In the genomic region with DNA sequence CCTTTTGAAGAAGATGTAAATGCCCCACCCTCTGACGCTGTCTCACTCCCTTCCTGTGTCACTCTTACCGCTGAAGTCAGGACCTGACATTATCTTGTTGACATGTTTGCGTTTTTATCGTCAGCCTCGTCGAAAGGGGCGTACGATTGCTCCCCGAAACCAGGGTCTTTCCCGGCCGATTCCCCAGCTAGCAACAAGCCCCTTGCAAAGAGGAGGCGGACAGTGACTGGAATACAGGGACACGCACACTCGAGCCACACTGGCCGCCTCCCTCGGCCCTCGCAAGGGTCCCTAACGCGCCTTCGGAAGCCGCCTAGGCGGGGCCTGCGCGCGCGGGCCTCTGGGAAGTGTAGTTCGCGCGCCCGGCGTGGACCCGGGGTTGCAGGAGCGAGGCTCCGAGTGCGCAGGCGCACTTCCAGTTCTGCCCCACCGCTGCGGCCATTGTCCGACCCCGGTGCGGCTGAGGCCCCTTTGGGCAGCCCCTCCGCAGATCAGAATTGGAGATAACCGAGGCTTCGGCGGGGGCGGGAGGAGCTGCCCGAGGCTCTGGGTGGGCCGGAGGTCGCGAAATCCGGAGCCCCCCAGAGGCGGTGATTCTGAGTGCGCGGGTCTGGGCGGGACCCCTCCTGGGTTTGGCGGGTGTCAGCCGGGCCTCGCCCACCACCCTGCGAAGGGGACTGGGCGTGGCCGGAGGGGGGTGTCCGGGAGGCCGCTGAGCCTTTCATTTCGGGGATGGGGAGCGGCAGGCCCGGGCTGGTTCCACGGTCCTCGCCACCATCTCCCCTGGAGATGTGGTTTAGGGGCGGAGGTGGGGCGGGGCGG, we compare ENCODE assay signal across 8 cellular contexts. TPM values are rescaled to one million over a fixed set of nuclear protein-coding genes. Genes with fewer than 3 reads are reported as not detected.
DNase-seq lines count a peak whose midpoint lies in the region; ATAC-seq and TF ChIP-seq lines count a peak whose summit lies in the region.

A gene (plus strand): TSS at position 412 of the 822 bp plus-strand sequence. CDS start 502 bp downstream, outside the sequence.

- H2AFZ ChIP-seq in fibroblast of lung (ENCODE audit: low read length), result peak within 1 kb of the TSS; percentile 99

- peak within 1 kb of the TSS; percentile 86 for H3K4me2 ChIP-seq in fibroblast of lung (ENCODE audit: extremely low read depth, insufficient read depth, low read length)

- H3K4me1 Mint-ChIP-seq in naive thymus-derived CD8-positive, alpha-beta T cell, result peaks cover 13 to 31% (median 19%) of the 10 kb centered on the region in 4 donors
- H3K4me1 Mint-ChIP-seq in stimulated activated naive B cell treated with anti-CD40 and anti-IgM and Interleukin-4, amounts not matched to agents 10 μg/mL and 1 μg/mL and 100 μg/mL, for 72 hours, result peaks cover 11 to 21% of the 10 kb centered on the region in 2 donors

- POLR2A ChIA-PET in naive thymus-derived CD8-positive, alpha-beta T cell (lab: Charles Lee), result interaction anchor here (0.7 to 3.3 kb wide), 8 partner anchors 9 to 593 kb away, joined by 3 to 25 read pairs (median 5); a partner anchor contains a TSS

- H3K9ac ChIP-seq in fibroblast of lung (ENCODE audit: insufficient read depth, low read length), result peak within 1 kb of the TSS; percentile 72

- no peaks in the 10 kb centered on the region for H3K9me3 Mint-ChIP-seq in naive thymus-derived CD8-positive, alpha-beta T cell
- no peaks in the 10 kb centered on the region for H3K9me3 Mint-ChIP-seq in stimulated activated naive B cell treated with anti-CD40 and anti-IgM and Interleukin-4, amounts not matched to agents 10 μg/mL and 1 μg/mL and 100 μg/mL, for 72 hours

- H3K79me2 ChIP-seq in fibroblast of lung (ENCODE audit: control insufficient read depth, insufficient read depth, low read length), result peaks cover 2% of the 10 kb centered on the region

- peak within 1 kb of the TSS; percentile 91 to 99 (median 98) for H3K4me3 Mint-ChIP-seq in naive thymus-derived CD8-positive, alpha-beta T cell
- H3K4me3 Mint-ChIP-seq in stimulated activated naive B cell treated with anti-CD40 and anti-IgM and Interleukin-4, amounts not matched to agents 10 μg/mL and 1 μg/mL and 100 μg/mL, for 72 hours, result peak within 1 kb of the TSS; percentile 96 to 98

- no peaks in the 10 kb centered on the region for H3K36me3 ChIP-seq in Peyer's patch
- no peaks in the 10 kb centered on the region for H3K36me3 ChIP-seq in fibroblast of lung (ENCODE audit: control insufficient read depth, insufficient read depth, low read length)

- no peaks in the 10 kb centered on the region for H3K27me3 Mint-ChIP-seq in naive thymus-derived CD8-positive, alpha-beta T cell
- no peaks in the 10 kb centered on the region for H3K27me3 Mint-ChIP-seq in stimulated activated naive B cell treated with anti-CD40 and anti-IgM and Interleukin-4, amounts not matched to agents 10 μg/mL and 1 μg/mL and 100 μg/mL, for 72 hours

- peak; percentile 87 for ATAC-seq in GM21717 (IDR thresholded peaks at IDR 0.05; ENCODE audit: unreplicated experiment)
- ATAC-seq in naive thymus-derived CD8-positive, alpha-beta T cell, result peak; percentile 89 to 91
- ATAC-seq in stimulated activated naive B cell treated with anti-CD40 and anti-IgM and Interleukin-4, amounts not matched to agents 10 μg/mL and 1 μg/mL and 100 μg/mL, for 72 hours (replicated peaks), result peak; percentile 96 to 97

- peaks cover 6 to 29% (median 16%) of the 10 kb centered on the region in 3 donors for H3K36me3 Mint-ChIP-seq in naive thymus-derived CD8-positive, alpha-beta T cell
- peaks cover 19 to 42% of the 10 kb centered on the region in 2 donors for H3K36me3 Mint-ChIP-seq in stimulated activated naive B cell treated with anti-CD40 and anti-IgM and Interleukin-4, amounts not matched to agents 10 μg/mL and 1 μg/mL and 100 μg/mL, for 72 hours

- H3K4me3 ChIP-seq in Peyer's patch (peak within 1 kb of the TSS; percentile 77 to 99 (median 91)), fibroblast of lung (replicated peaks in 1 of 4; ENCODE audit: control extremely low read depth in 1 of 4, insufficient read depth in 1 of 4, low read depth in 3 of 4, low read length in 4 of 4) (peak within 1 kb of the TSS; percentile 58 to 87 (median 86))

- H3K4me1 ChIP-seq in Peyer's patch (peaks cover 0 to 6% (median 3%) of the 10 kb centered on the region in 4 donors), fibroblast of lung (ENCODE audit: control insufficient read depth, extremely low read depth, insufficient read depth, low read length) (no peaks in the 10 kb centered on the region)

- H3K27ac ChIP-seq in Peyer's patch (peak within 1 kb of the TSS; percentile 78 to 90 (median 80)), fibroblast of lung (ENCODE audit: insufficient read depth, low read length) (peak within 1 kb of the TSS; percentile 69)

- TF ChIP-seq POLR2A in Peyer's patch (IDR thresholded peaks at IDR 0.05), result peak; percentile 14 to 20

- DNase-seq in DMS153 treated with DMSO at 0.1 percent for 48 hours (lab: John Stamatoyannopoulos, UW; ENCODE audit: unreplicated experiment) (peak; percentile 87), KBM-7 (peak; percentile 82), Peyer's patch (peak; percentile 88 to 95 (median 88)), activated T-helper 1 cell treated with Interleukin-2 at 50 U/mL for 16 hours (ENCODE audit: low read depth) (peak; percentile 75), fibroblast of lung (ENCODE audit: low read depth in 2 of 2) (peak; percentile 76 to 85)
- DNase-seq in naive thymus-derived CD8-positive, alpha-beta T cell, result peak; percentile 70 to 90 (median 82)
- peak; percentile 85 for DNase-seq in stimulated activated naive B cell treated with anti-CD40 and anti-IgM and Interleukin-4, amounts not matched to agents 10 μg/mL and 1 μg/mL and 100 μg/mL, for 72 hours

- H3K27me3 ChIP-seq in Peyer's patch (no peaks in the 10 kb centered on the region), fibroblast of lung (ENCODE audit: control insufficient read depth, insufficient read depth, low read length) (no peaks in the 10 kb centered on the region)

- no peak for TF ChIP-seq CTCF in Peyer's patch (IDR thresholded peaks at IDR 0.05)
- TF ChIP-seq CTCF in fibroblast of lung (conservative IDR thresholded peaks at IDR 0.05 in 1 of 2, IDR thresholded peaks at IDR 0.05 in 1 of 2; ENCODE audit: low read depth in 1 of 2, low read length in 2 of 2), result no peak

- H3K9me3 ChIP-seq in Peyer's patch, result no peaks in the 10 kb centered on the region
- no peaks in the 10 kb centered on the region for H3K9me3 ChIP-seq in fibroblast of lung (ENCODE audit: control insufficient read depth, insufficient read depth, low read depth, low read length)

- peak within 1 kb of the TSS; percentile 98 to 100 (median 100) for H3K27ac Mint-ChIP-seq in naive thymus-derived CD8-positive, alpha-beta T cell
- peak within 1 kb of the TSS; percentile 97 for H3K27ac Mint-ChIP-seq in stimulated activated naive B cell treated with anti-CD40 and anti-IgM and Interleukin-4, amounts not matched to agents 10 μg/mL and 1 μg/mL and 100 μg/mL, for 72 hours

- in situ Hi-C loops in KBM-7 (cut with MboI; ENCODE audit: low pct_unique_long_range_greater_than_20kb, low sequenced_read_pairs), result no loop called here

- H4K20me1 ChIP-seq in fibroblast of lung (ENCODE audit: control insufficient read depth, extremely low read depth, insufficient read depth, low read length), result no peaks in the 10 kb centered on the region

RNA-seq across cellular contexts. Expression of the gene that starts here (rescaled TPM):
- total RNA-seq in Peyer's patch, result 10 to 100 TPM in 2 of 4 donors, 1 to 10 TPM in 2; 5.4 to 30.5 (median 10.6) TPM
- total RNA-seq in fibroblast of lung, result 38.5 and 42.8 TPM in 2 replicates
- polyA plus RNA-seq in fibroblast of lung, result 12.8 and 18.7 TPM in 2 replicates
- 10.6 and 13.2 TPM in 2 replicates for polyA plus RNA-seq in fibroblast of lung (2012)
- 4.7 and 8.6 TPM in 2 replicates for polyA minus RNA-seq in fibroblast of lung (ENCODE audit: low replicate concordance)
- total RNA-seq in naive thymus-derived CD8-positive, alpha-beta T cell, result 10 to 100 TPM; 54.2 to 55.7 TPM
- polyA plus RNA-seq in naive thymus-derived CD8-positive, alpha-beta T cell, result 10 to 100 TPM; 25.2 to 29.2 (median 29.1) TPM

Comparison
In these comparisons a context has a peak if more than half of its experiments do, and no peak if none do; other contexts are left out.
1. Peak in every context shown above with its lines: DNase-seq, ATAC-seq, H3K4me3 ChIP-seq and H3K27ac ChIP-seq.